In genomic region chr4:148151797-148152196, GRCh38 we compare ENCODE assay signal across 24 cellular contexts.
"Had no signal": no experiment of that assay in that cellular context is flagged by ENCODE, and none has a peak within 500 bp of the region (broad histone marks: within the 10 kb centered on the region; RNA-seq: fewer than 3 reads in every experiment).

No MANE protein-coding gene starts in this region.

- H3K27ac Mint-ChIP-seq: IgD-negative memory B cell had no signal

- H3K4me3 ChIP-seq: K562, SJSA1, SK-N-MC had no signal

- H3K27ac ChIP-seq: HL-60, KMS-11, SJSA1, SK-N-MC had no signal

- FAIRE-seq: HTR-8/SVneo, K562, RCC 7860 had no signal

- H3K4me2 ChIP-seq: KMS-11 had no signal

- H3K27me3 Mint-ChIP-seq: IgD-negative memory B cell had no signal

- H3K36me3 ChIP-seq: SJSA1 had no signal

- H3K4me3 Mint-ChIP-seq: IgD-negative memory B cell had no signal

- H3K4me1 ChIP-seq: SJSA1 had no signal

- DNase-seq: Kasumi-1, MM.1S, NCI-H1092 treated with DMSO at 0.1 percent for 48 hours, NCI-H1417 treated with DMSO at 0.1 percent for 48 hours, NCI-H146, NCI-H1694 treated with DMSO at 0.1 percent for 48 hours, NCI-H2029, NCI-H2081 treated with DMSO at 0.1 percent for 48 hours, NCI-H2171, NCI-H226, NCI-H510A, NCI-H524 treated with DMSO at 0.1 percent for 48 hours, NCI-H82, Right ventricle myocardium superior, RPMI8226, SIG-M5 had no signal

- ATAC-seq: K562 had no signal
